Comparison of ENCODE assay signal across 8 cellular contexts in the genomic region with DNA sequence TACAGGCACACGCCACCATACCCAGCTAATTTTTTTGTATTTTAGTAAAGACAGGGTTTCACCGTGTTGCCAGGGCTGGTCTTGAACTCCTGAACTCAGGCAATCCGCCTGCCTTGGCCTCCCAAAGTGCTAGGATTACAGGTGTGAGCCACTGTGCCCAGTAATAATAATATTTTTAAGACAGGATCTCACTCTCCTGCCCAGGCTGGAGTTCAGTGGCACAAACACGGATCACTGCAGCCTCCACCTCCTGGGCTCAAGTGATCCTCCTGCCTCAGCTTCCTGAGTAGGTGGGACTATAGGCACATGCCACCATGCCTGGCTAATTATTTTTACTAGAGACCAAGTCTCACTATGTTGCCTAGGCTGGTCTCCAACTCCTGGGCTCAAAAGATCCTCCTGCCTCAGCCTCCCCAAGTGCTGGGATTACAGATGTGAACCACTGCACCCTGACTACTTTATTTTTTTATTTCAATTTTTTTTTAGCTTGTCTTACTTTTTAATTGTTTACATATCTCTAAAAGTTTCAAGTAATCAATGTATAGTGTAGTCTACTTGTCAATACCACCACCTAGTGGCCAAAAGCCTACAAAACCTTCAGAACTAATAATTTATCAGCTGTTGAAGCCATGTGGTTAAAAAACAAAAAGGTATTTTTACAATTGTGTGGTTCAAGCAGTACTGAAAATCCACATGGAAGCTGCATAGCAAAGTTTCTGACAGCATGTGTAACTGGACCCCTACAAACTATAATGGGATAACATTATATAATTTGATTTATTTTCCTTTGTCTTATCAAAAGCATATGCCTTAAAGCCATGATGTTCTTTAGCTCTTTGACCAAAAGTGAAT. TPM values are rescaled to one million over a fixed set of nuclear protein-coding genes. Genes with fewer than 3 reads are reported as not detected.
DNase-seq lines count a peak whose midpoint lies in the region; ATAC-seq, FAIRE-seq and TF ChIP-seq lines count a peak whose summit lies in the region.

No MANE protein-coding gene starts in this region.

- no peak overlapping the region for H3K23ac ChIP-seq in IMR-90 (ENCODE audit: low read depth, low read length)

- H3K56ac ChIP-seq in IMR-90 (ENCODE audit: extremely low read depth, insufficient read depth, low read length), result no peak overlapping the region

- peak overlapping the region; percentile 37; the same call in 1 of the 2 replicates for H2BK120ac ChIP-seq in IMR-90 (ENCODE audit: low read depth, low read length)

- H3K27ac ChIP-seq in A549 (peak overlapping the region in 1 of 2 experiments; percentile 34; a peak in 2 of 6 replicates), IMR-90 (ENCODE audit: insufficient read depth, low read length) (peak overlapping the region; percentile 3; the same call in 1 of the 2 replicates), keratinocyte (ENCODE audit: control insufficient read depth, insufficient read depth, low read length) (no peak overlapping the region)

- H3K9ac ChIP-seq in IMR-90 (ENCODE audit: low read depth, low read length), result no peak overlapping the region
- no peak overlapping the region for H3K9ac ChIP-seq in keratinocyte (ENCODE audit: control insufficient read depth, extremely low read depth, insufficient read depth, low read length)

- H2BK20ac ChIP-seq in IMR-90 (ENCODE audit: low read depth, low read length), result peak overlapping the region; percentile 78; the same call in 1 of the 2 replicates

- TF ChIP-seq RAD21 in A549 (conservative IDR thresholded peaks at IDR 0.05 in 1 of 2, IDR thresholded peaks at IDR 0.05 in 1 of 2), result peak; percentile 82 to 85
- peak; percentile 80 for TF ChIP-seq RAD21 in IMR-90 (IDR thresholded peaks at IDR 0.05; ENCODE audit: low read length)

- H3K4me3 Mint-ChIP-seq in brain, result no peak overlapping the region

- peak overlapping the region; percentile 92 for H2AK5ac ChIP-seq in IMR-90 (ENCODE audit: low read depth, low read length)

- no peak overlapping the region for H2BK5ac ChIP-seq in IMR-90 (ENCODE audit: low read depth, low read length, poor library complexity, severe bottlenecking)

- in situ Hi-C loops in IMR-90 (cut with MboI; ENCODE audit: low sequenced_read_pairs), result loop anchor here (5.0 to 10.0 kb wide), 2 partner anchors 152 to 339 kb away; no protein-coding TSS in a partner anchor

- H2AK9ac ChIP-seq in IMR-90 (replicated peaks; ENCODE audit: low read depth, low read length, poor library complexity), result no peak overlapping the region

- POLR2A ChIA-PET in A549 (lab: Yijun Ruan, JAX), result interaction anchor here (1.5 kb wide), 1 partner anchor 11 kb away, joined by 7 read pairs; a partner anchor contains a TSS
- POLR2A ChIA-PET in IMR-90 (lab: Charles Lee; ENCODE audit: unreplicated experiment), result no interaction called here

- H3K4me1 Mint-ChIP-seq in brain, result peaks cover 34% of the 10 kb centered on the region

- no peaks in the 10 kb centered on the region for H3K27me3 Mint-ChIP-seq in brain

- CTCF ChIA-PET in A549 (lab: Yijun Ruan, JAX) (interaction anchor here (0.6 to 4.5 kb wide), 68 partner anchors 10 to 594 kb away, joined by 3 to 63 read pairs (median 4); a partner anchor contains a TSS), IMR-90 (lab: Yijun Ruan, JAX) (interaction anchor here (0.5 to 2.4 kb wide), 25 partner anchors 9 to 732 kb away, joined by 3 to 22 read pairs (median 4); a partner anchor contains a TSS)

- H3K4me2 ChIP-seq in A549, result no peak overlapping the region
- no peak overlapping the region for H3K4me2 ChIP-seq in IMR-90 (ENCODE audit: low read depth, low read length)
- no peak overlapping the region for H3K4me2 ChIP-seq in keratinocyte (ENCODE audit: control insufficient read depth, extremely low read depth, insufficient read depth, low read depth, low read length)

- WGBS in A549 (ENCODE audit: missing lambda C conversion rate), result 60% methylated on average over 4 of the region's 4 CpGs
- WGBS in IMR-90 (ENCODE audit: extremely low coverage in 2 of 2, insufficient read length in 1 of 2), 2 experiments, result 92% methylated on average over 2 of the region's 4 CpGs; no CpG with 5 or more reads in 1 of the 2 experiments

- ATAC-seq in A549, result peak; percentile 59 to 76; a peak in 3 of 6 replicates
- peak; percentile 58 for ATAC-seq in IMR-90 (ENCODE audit: low read depth)

- H4K8ac ChIP-seq in IMR-90 (ENCODE audit: low read depth in 2 of 2, low read length in 2 of 2), result peak overlapping the region in 1 of 2 experiments; percentile 43; a peak in 1 of 4 replicates

- peak; percentile 28 to 67 for DNase-seq in A549 (ENCODE audit: low read depth in 1 of 2, low spot score in 1 of 2)
- DNase-seq in EL, result peak; percentile 73
- peak; percentile 76 for DNase-seq in IMR-90
- DNase-seq in OCI-M2 (lab: John Stamatoyannopoulos, UW; ENCODE audit: unreplicated experiment), result peak; percentile 28
- no peak for DNase-seq in keratinocyte (ENCODE audit: low read depth, low spot score)
- peak; percentile 90 for DNase-seq in superior temporal gyrus (ENCODE audit: extremely low spot score)
- no peak for DNase-seq in effector CD8-positive, alpha-beta T cell (lab: John Stamatoyannopoulos, UW)

- TF ChIP-seq EP300 in A549 (IDR thresholded peaks at IDR 0.05), result no peak

- H3K27me3 ChIP-seq in IMR-90 (ENCODE audit: control insufficient read depth, insufficient read depth, low read length) (no peaks in the 10 kb centered on the region), keratinocyte (ENCODE audit: control insufficient read depth, extremely low read depth, insufficient read depth, low read length) (no peaks in the 10 kb centered on the region)

- H4K20me1 ChIP-seq in IMR-90 (ENCODE audit: insufficient read depth, low read length) (no peaks in the 10 kb centered on the region), keratinocyte (ENCODE audit: control insufficient read depth, extremely low read depth, insufficient read depth, low read length) (peaks cover 2% of the 10 kb centered on the region)

- TF ChIP-seq POLR2A in A549 (IDR thresholded peaks at IDR 0.05; ENCODE audit: low read length) (no peak), IMR-90 (IDR thresholded peaks at IDR 0.05; ENCODE audit: low read depth, low read length) (no peak)

- peaks cover 14 to 35% of the 10 kb centered on the region in 2 experiments for H3K79me1 ChIP-seq in IMR-90 (ENCODE audit: low read depth in 1 of 2, low read length in 2 of 2)

- H3K14ac ChIP-seq in IMR-90 (replicated peaks; ENCODE audit: low read depth, low read length), result no peak overlapping the region

- no peak overlapping the region for H3K27ac Mint-ChIP-seq in brain

- peaks cover 6% of the 10 kb centered on the region; the same call in 1 of the 2 replicates for H3K9me1 ChIP-seq in IMR-90 (ENCODE audit: insufficient read depth, low read length)
- H3K9me1 ChIP-seq in keratinocyte (ENCODE audit: control insufficient read depth, extremely low read depth, insufficient read depth, low read length), result peaks cover 4% of the 10 kb centered on the region

- dilution Hi-C loops in IMR-90 (cut with HindIII; ENCODE audit: low sequenced_read_pairs, unreplicated experiment) (no loop called here), keratinocyte (cut with MboI; ENCODE audit: extremely low pct_ligation_motif_present, low sequenced_read_pairs) (no loop called here)

- peaks cover 27% of the 10 kb centered on the region for H3K79me2 ChIP-seq in keratinocyte (ENCODE audit: control insufficient read depth, insufficient read depth, low read length)

- H3K9me3 ChIP-seq in A549, result no peaks in the 10 kb centered on the region
- H3K9me3 ChIP-seq in IMR-90 (ENCODE audit: control insufficient read depth, insufficient read depth, low read length), result no peaks in the 10 kb centered on the region
- no peaks in the 10 kb centered on the region for H3K9me3 ChIP-seq in keratinocyte (ENCODE audit: control insufficient read depth, low read depth, low read length)

- intact Hi-C loops in IMR-90 (cut with micrococcal nuclease), result loop anchor here (1.0 to 10.0 kb wide), 4 partner anchors 145 to 559 kb away; no protein-coding TSS in a partner anchor

- H3K4me1 ChIP-seq in A549 (peaks cover 36% of the 10 kb centered on the region), IMR-90 (ENCODE audit: control insufficient read depth, insufficient read depth, low read length) (peaks cover 13% of the 10 kb centered on the region), keratinocyte (ENCODE audit: control insufficient read depth, extremely low read depth, insufficient read depth, low read length) (peaks cover 35% of the 10 kb centered on the region)

- H2BK15ac ChIP-seq in IMR-90 (ENCODE audit: low read depth, low read length), result peak overlapping the region; percentile 27; the same call in 1 of the 3 replicates

- H3K4ac ChIP-seq in IMR-90 (ENCODE audit: low read depth, low read length), result peak overlapping the region; percentile 45

- no peaks in the 10 kb centered on the region for H3K9me3 Mint-ChIP-seq in brain

- FAIRE-seq in A549 (lab: Jason Lieb, UNC) (no peak), keratinocyte (lab: Jason Lieb, UNC) (no peak)

- TF ChIP-seq CTCF in A549 (IDR thresholded peaks at IDR 0.05) (peak; percentile 90), IMR-90 (conservative IDR thresholded peaks at IDR 0.05; ENCODE audit: low read depth, low read length) (peak; percentile 80), brain (conservative IDR thresholded peaks at IDR 0.05) (peak; percentile 82 to 83), keratinocyte (optimal IDR thresholded peaks at IDR 0.05 in 1 of 3, IDR thresholded peaks at IDR 0.05 in 1 of 3, conservative IDR thresholded peaks at IDR 0.05 in 1 of 3; ENCODE audit: extremely low read depth in 1 of 3, insufficient read depth in 2 of 3, low read length in 3 of 3) (peak in 2 of 3 experiments; percentile 36 to 42)

- no peak overlapping the region for H3K4me3 ChIP-seq in A549
- no peak overlapping the region for H3K4me3 ChIP-seq in IMR-90 (ENCODE audit: insufficient read depth, low read depth, low read length)
- no peak overlapping the region for H3K4me3 ChIP-seq in keratinocyte (ENCODE audit: control insufficient read depth in 2 of 3, extremely low read depth in 1 of 3, insufficient read depth in 2 of 3, low read depth in 1 of 3, low read length in 3 of 3)

- H3K18ac ChIP-seq in IMR-90 (ENCODE audit: low read depth, low read length), result no peak overlapping the region

- BruUV-seq in IMR-90 (replicated peaks; lab: Mats Ljungman, UMichigan), result no TSS peak

- peaks cover 9% of the 10 kb centered on the region for H3K36me3 Mint-ChIP-seq in brain

- H4K5ac ChIP-seq in IMR-90 (ENCODE audit: low read depth, low read length), result no peak overlapping the region

- no peak overlapping the region for H2AFZ ChIP-seq in IMR-90 (replicated peaks; ENCODE audit: low read length, poor library complexity)
- H2AFZ ChIP-seq in keratinocyte (ENCODE audit: control insufficient read depth, low read length), result no peak overlapping the region

- H4K91ac ChIP-seq in IMR-90 (ENCODE audit: insufficient read depth, low read depth, low read length), result peak overlapping the region; percentile 36; the same call in 1 of the 2 replicates

- H3K36me3 ChIP-seq in IMR-90 (ENCODE audit: control insufficient read depth, insufficient read depth, low read length), result peaks cover 3% of the 10 kb centered on the region
- H3K36me3 ChIP-seq in keratinocyte (ENCODE audit: control insufficient read depth in 2 of 2, extremely low read depth in 1 of 2, insufficient read depth in 2 of 2, low read length in 2 of 2), result peaks cover 6 to 9% of the 10 kb centered on the region in 2 experiments

RNA-seq across cellular contexts. Expression of a gene that starts 10.4 kb away (rescaled TPM):
- polyA plus RNA-seq in A549 (2011; rRNA removed) (37.9 and 57.7 TPM in 2 replicates), A549 (2017; fragmentation: RNase III; extraction: RNeasy Plus Mini Kit Qiagen cat#74134 plus additional on column Dnase treatment) (29.7 to 31.7 TPM (median 30.9 TPM) in 3 replicates), IMR-90 (2012; rRNA removed) (6.0 and 8.0 TPM in 2 replicates), brain (ENCODE audit: insufficient read depth, low read depth, low replicate concordance) (26.6 TPM), keratinocyte (15.1 to 28.8 TPM (median 17.7 TPM) in 3 replicates)
- polyA plus RNA-seq in A549 (2012; cell fraction: cytosol; rRNA removed), result 13.1 and 13.2 TPM in 2 replicates
- polyA plus RNA-seq in A549 (2012; cell fraction: nucleus; rRNA removed), result 7.6 and 11.1 TPM in 2 replicates
- 11.8 and 18.6 TPM in 2 replicates for polyA minus RNA-seq in A549 (2011; rRNA and poly(A)+ RNA removed)
- total RNA-seq in IMR-90 (2012; rRNA removed), result 15.8 and 16.4 TPM in 2 replicates
- 2.7 and 5.8 TPM in 2 replicates for polyA plus RNA-seq in IMR-90 (2012; cell fraction: cytosol; rRNA removed)
- 1.7 and 5.3 TPM in 2 replicates for polyA plus RNA-seq in IMR-90 (2012; cell fraction: nucleus; rRNA removed; ENCODE audit: low replicate concordance)
- 18.4 TPM for polyA plus RNA-seq in keratinocyte (2011; ENCODE audit: low read depth)
- 11.7 and 21.2 TPM in 2 replicates for polyA plus RNA-seq in keratinocyte (2011; cell fraction: cytosol; rRNA removed)
- polyA plus RNA-seq in keratinocyte (2011; cell fraction: nucleus; rRNA removed), result 13.3 and 17.2 TPM in 2 replicates
- polyA plus RNA-seq in keratinocyte (2012; ENCODE audit: low replicate concordance), result 14.8 and 19.3 TPM in 2 replicates
- polyA minus RNA-seq in keratinocyte, result 5.3 to 13.3 TPM (median 9.3 TPM) in 3 replicates
- polyA minus RNA-seq in keratinocyte (2011; cell fraction: cytosol; rRNA and poly(A)+ RNA removed), result 8.8 TPM
- 12.1 and 24.1 TPM in 2 replicates for polyA minus RNA-seq in keratinocyte (2011; cell fraction: nucleus; rRNA and poly(A)+ RNA removed)

Comparison
In these comparisons a context has a peak if more than half of its experiments do, and no peak if none do; other contexts are left out.
1. DNase-seq: peak in A549 (2 of 2), EL (single experiment), IMR-90 (single experiment), OCI-M2 (single experiment) and superior temporal gyrus (single experiment); none in keratinocyte (single experiment) and effector CD8-positive, alpha-beta T cell (single experiment).
2. CTCF ChIP-seq: peak in every context shown above with its lines; median percentile 90 in A549; 82 in brain; 80 in IMR-90; 39 in keratinocyte.